In genomic region chrX:66163849-66164401, GRCh38 we compare ENCODE assay signal across 8 cellular contexts. TPM values are rescaled to one million over a fixed set of nuclear protein-coding genes. Genes with fewer than 3 reads are reported as not detected.
DNase-seq lines count a peak whose midpoint lies in the region; ATAC-seq and TF ChIP-seq lines count a peak whose summit lies in the region.

Gene HEPH (plus strand): TSS chrX:66164247. CDS start chrX:66170571, 6,324 bp downstream.

- H3K27me3 ChIP-seq in hepatocyte = no peaks in the 10 kb centered on the region
- no peaks in the 10 kb centered on the region for H3K27me3 ChIP-seq in stomach

- no peaks in the 10 kb centered on the region for H4K20me1 ChIP-seq in hepatocyte (ENCODE audit: insufficient read depth, poor library complexity, severe bottlenecking)

- TF ChIP-seq POLR2A in NB4 (IDR thresholded peaks at IDR 0.05; ENCODE audit: extremely low read depth, insufficient read length) (no peak), stomach (IDR thresholded peaks at IDR 0.05) (no peak)

- 42% methylated on average over 3 of the region's 3 CpGs for WGBS in hepatocyte (ENCODE audit: low lambda C conversion rate, missing lambda C conversion rate)
- WGBS in stomach, 5 donors = 35 to 72% (median 43%) methylated on average over 2 to 3 of the region's 3 CpGs

- DNase-seq in NB4 (ENCODE audit: low read depth) = peak; percentile 2
- peak; percentile 36 for DNase-seq in hepatocyte (ENCODE audit: low spot score)
- no peak for DNase-seq in stomach
- no peak for DNase-seq in activated naive CD4-positive, alpha-beta T cell treated with anti-CD3 and anti-CD28 coated beads, Interleukin-2, amount 50 U/mL, for 72 hours (ENCODE audit: low spot score in 2 of 2)
- no peak for DNase-seq in NCI-H345 (lab: John Stamatoyannopoulos, UW)
- no peak for DNase-seq in NCI-H524 treated with DMSO at 0.1 percent for 48 hours (lab: John Stamatoyannopoulos, UW)

- ATAC-seq in GM19395 (IDR thresholded peaks at IDR 0.05; ENCODE audit: unreplicated experiment) = peak; percentile 63
- ATAC-seq in activated naive CD4-positive, alpha-beta T cell treated with anti-CD3 and anti-CD28 coated beads, Interleukin-2, amount 50 U/mL, for 72 hours = no peak
- no peak for ATAC-seq in HG02970 (IDR thresholded peaks at IDR 0.05; ENCODE audit: low FRiP score, unreplicated experiment)

- no peaks in the 10 kb centered on the region for H3K36me3 ChIP-seq in hepatocyte (replicated peaks; ENCODE audit: insufficient read depth, low read depth)
- no peaks in the 10 kb centered on the region for H3K36me3 ChIP-seq in stomach

- H3K9me3 Mint-ChIP-seq in activated naive CD4-positive, alpha-beta T cell treated with anti-CD3 and anti-CD28 coated beads, Interleukin-2, amount 50 U/mL, for 72 hours = no peaks in the 10 kb centered on the region

- H3K27ac ChIP-seq in hepatocyte (peak within 1 kb of the TSS; percentile 93), stomach (peak within 1 kb of the TSS in 2 of 5 donors; percentile 13 to 39)

- H3K4me2 ChIP-seq in hepatocyte = peak within 1 kb of the TSS; percentile 72

- H3K4me3 ChIP-seq in NB4 (ENCODE audit: low read depth, low read length) = no peak within 1 kb of the TSS
- H3K4me3 ChIP-seq in hepatocyte = peak within 1 kb of the TSS; percentile 37
- peak within 1 kb of the TSS; percentile 23 to 35 (median 29) for H3K4me3 ChIP-seq in stomach

- peaks cover 42% of the 10 kb centered on the region for H3K79me2 ChIP-seq in hepatocyte

- H3K9me3 ChIP-seq in hepatocyte (ENCODE audit: low read depth) (no peaks in the 10 kb centered on the region), stomach (no peaks in the 10 kb centered on the region)

- peak within 1 kb of the TSS; percentile 23 for H2AFZ ChIP-seq in hepatocyte

- H3K4me1 ChIP-seq in hepatocyte (ENCODE audit: insufficient read depth) (no peaks in the 10 kb centered on the region), stomach (peaks cover 0 to 4% (median 0%) of the 10 kb centered on the region in 4 donors)

- no peak for TF ChIP-seq CTCF in NB4 (IDR thresholded peaks at IDR 0.05; ENCODE audit: low read depth, low read length)
- TF ChIP-seq CTCF in hepatocyte (IDR thresholded peaks at IDR 0.05; ENCODE audit: poor library complexity) = no peak
- TF ChIP-seq CTCF in stomach (IDR thresholded peaks at IDR 0.05) = no peak

- intact Hi-C loops in stomach (cut with DNase I; ENCODE audit: low total_unique reads) = no loop called here

- H3K9me2 ChIP-seq in hepatocyte (replicated peaks; ENCODE audit: insufficient read depth) = no peaks in the 10 kb centered on the region

- TF ChIP-seq EP300 in stomach (IDR thresholded peaks at IDR 0.05) = no peak

- H3K36me3 Mint-ChIP-seq in activated naive CD4-positive, alpha-beta T cell treated with anti-CD3 and anti-CD28 coated beads, Interleukin-2, amount 50 U/mL, for 72 hours = no peaks in the 10 kb centered on the region

- H3K27ac Mint-ChIP-seq in activated naive CD4-positive, alpha-beta T cell treated with anti-CD3 and anti-CD28 coated beads, Interleukin-2, amount 50 U/mL, for 72 hours = no peak within 1 kb of the TSS

RNA-seq across cellular contexts. Expression of gene HEPH, which starts in this region (rescaled TPM):
- 159 and 161 TPM in 2 replicates for total RNA-seq in hepatocyte
- 53.0 and 64.6 TPM in 2 replicates for polyA plus RNA-seq in hepatocyte
- total RNA-seq in stomach = 10 to 100 TPM; 11.4 to 94.7 (median 16.5) TPM
- 1 to 10 TPM in 2 of 3 donors, under 1 TPM in 1; 0.93 to 3.4 (median 3.2) TPM for polyA plus RNA-seq in stomach
- under 1 TPM in 1 of 2 donors, not detected in 1; 0.18 TPM for total RNA-seq in activated naive CD4-positive, alpha-beta T cell treated with anti-CD3 and anti-CD28 coated beads, Interleukin-2, amount 50 U/mL, for 72 hours

Comparison
In these comparisons a context has a peak if more than half of its experiments do, and no peak if none do; other contexts are left out.
1. RNA of gene HEPH (total RNA-seq): 159 to 161 TPM in hepatocyte and 11.4 to 94.7 TPM in stomach; 0.18 TPM in activated naive CD4-positive, alpha-beta T cell treated with anti-CD3 and anti-CD28 coated beads, Interleukin-2, amount 50 U/mL, for 72 hours; every median in the first group is over 10 times any median in the second.
2. RNA of gene HEPH (polyA plus RNA-seq): 53.0 to 64.6 TPM in hepatocyte; 0.93 to 3.4 TPM in stomach; every median in the first group is over 10 times any median in the second.
3. DNase-seq: peak in NB4 (single experiment) and hepatocyte (single experiment); none in stomach (single experiment), activated naive CD4-positive, alpha-beta T cell treated with anti-CD3 and anti-CD28 coated beads, Interleukin-2, amount 50 U/mL, for 72 hours (0 of 2), NCI-H345 (single experiment) and NCI-H524 treated with DMSO at 0.1 percent for 48 hours (single experiment).